In the genomic region with DNA sequence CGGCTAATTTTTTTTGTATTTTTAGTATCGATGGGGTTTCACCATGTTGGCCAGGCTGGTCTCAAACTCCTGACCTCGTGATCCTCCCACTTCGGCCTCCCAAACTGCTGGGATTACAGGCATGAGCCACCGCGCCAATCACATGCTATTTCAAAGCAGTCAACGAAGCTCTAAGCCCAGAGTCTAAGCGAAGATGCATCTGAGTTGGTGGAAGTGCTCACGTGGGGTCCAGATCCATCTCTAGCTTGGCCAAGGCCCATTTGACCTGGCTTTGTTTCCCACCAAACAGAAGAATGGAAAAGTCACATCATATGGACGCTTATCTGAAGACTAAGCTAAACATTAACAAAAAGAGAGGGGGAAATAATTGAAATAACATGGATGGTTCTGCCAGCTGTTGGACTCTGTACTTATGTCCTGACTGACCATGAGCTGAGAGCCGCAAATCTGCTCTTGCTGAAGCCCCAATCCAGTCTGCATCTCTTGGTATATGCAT, we compare ENCODE assay signal across 23 cellular contexts.
"Had no signal": no experiment of that assay in that cellular context is flagged by ENCODE, and none has a peak within 500 bp of the region (broad histone marks: within the 10 kb centered on the region; RNA-seq: fewer than 3 reads in every experiment).

No MANE protein-coding gene starts in this region.

- H3K36me3 ChIP-seq: neutrophil, pancreas, spleen, thyroid gland had no signal

- H3K9me3 Mint-ChIP-seq: activated T-helper 1 cell treated with anti-CD3 and anti-CD28 coated beads, Interleukin-12 subunit alpha, Interleukin-12 subunit beta, Interleukin-2, Interleukin-4 antibody, amounts not matched to agents 30 ng/mL and 10 ng/mL and 1 ng/mL, durations not matched to agents 14 hours and 24 hours and 36 hours; endodermal cell; stimulated activated memory B cell treated with anti-CD40 and anti-IgM and Interleukin-4, amounts not matched to agents 10 μg/mL and 1 μg/mL and 100 μg/mL, for 72 hours had no signal

- H3K27ac Mint-ChIP-seq: activated naive CD8-positive, alpha-beta T cell; activated T-helper 1 cell treated with anti-CD3 and anti-CD28 coated beads, Interleukin-12 subunit alpha, Interleukin-12 subunit beta, Interleukin-2, Interleukin-4 antibody, amounts not matched to agents 30 ng/mL and 10 ng/mL and 1 ng/mL, durations not matched to agents 14 hours and 24 hours and 36 hours; endodermal cell; stimulated activated memory B cell treated with anti-CD40 and anti-IgM and Interleukin-4, amounts not matched to agents 10 μg/mL and 1 μg/mL and 100 μg/mL, for 72 hours had no signal

- H3K27ac ChIP-seq: dorsolateral prefrontal cortex, epithelial cell of prostate, neutrophil, spleen, thyroid gland, WERI-Rb-1 had no signal

- H3K9me3 ChIP-seq: body of pancreas, neutrophil, pancreas, spleen, thyroid gland had no signal

- ATAC-seq: body of pancreas; left colon; pancreas; sciatic nerve; stimulated activated memory B cell treated with anti-CD40 and anti-IgM and Interleukin-4, amounts not matched to agents 10 μg/mL and 1 μg/mL and 100 μg/mL, for 72 hours had no signal

- H3K4me3 Mint-ChIP-seq: activated naive CD8-positive, alpha-beta T cell; activated T-helper 1 cell treated with anti-CD3 and anti-CD28 coated beads, Interleukin-12 subunit alpha, Interleukin-12 subunit beta, Interleukin-2, Interleukin-4 antibody, amounts not matched to agents 30 ng/mL and 10 ng/mL and 1 ng/mL, durations not matched to agents 14 hours and 24 hours and 36 hours; endodermal cell; stimulated activated memory B cell treated with anti-CD40 and anti-IgM and Interleukin-4, amounts not matched to agents 10 μg/mL and 1 μg/mL and 100 μg/mL, for 72 hours had no signal

- H3K27me3 Mint-ChIP-seq: activated naive CD8-positive, alpha-beta T cell; stimulated activated memory B cell treated with anti-CD40 and anti-IgM and Interleukin-4, amounts not matched to agents 10 μg/mL and 1 μg/mL and 100 μg/mL, for 72 hours had no signal

- H3K4me3 ChIP-seq: body of pancreas, dorsolateral prefrontal cortex, pancreas, spleen, thyroid gland had no signal

- H3K27me3 ChIP-seq: body of pancreas, dorsolateral prefrontal cortex, pancreas, spleen, thyroid gland had no signal

- FAIRE-seq: colon, pancreas, urothelium cell line had no signal

- DNase-seq: activated CD4-positive, alpha-beta T cell treated with anti-CD3 and anti-CD28 coated beads, Interleukin-2, amount 50 U/mL, for 48 hours; amygdala; central memory CD4-positive, alpha-beta T cell; dorsolateral prefrontal cortex; endodermal cell; foreskin fibroblast; hypothalamus; islet precursor cell; left colon; pancreas; spleen; stimulated activated CD4-positive, alpha-beta T cell treated with anti-CD3 and anti-CD28 coated beads, Interleukin-4, amount 100 ng/mL, for 4 hours; thyroid gland; WERI-Rb-1 had no signal

- H3K36me3 Mint-ChIP-seq: stimulated activated memory B cell treated with anti-CD40 and anti-IgM and Interleukin-4, amounts not matched to agents 10 μg/mL and 1 μg/mL and 100 μg/mL, for 72 hours had no signal
